8 cellular contexts compared by ENCODE assay signal in the genomic region with DNA sequence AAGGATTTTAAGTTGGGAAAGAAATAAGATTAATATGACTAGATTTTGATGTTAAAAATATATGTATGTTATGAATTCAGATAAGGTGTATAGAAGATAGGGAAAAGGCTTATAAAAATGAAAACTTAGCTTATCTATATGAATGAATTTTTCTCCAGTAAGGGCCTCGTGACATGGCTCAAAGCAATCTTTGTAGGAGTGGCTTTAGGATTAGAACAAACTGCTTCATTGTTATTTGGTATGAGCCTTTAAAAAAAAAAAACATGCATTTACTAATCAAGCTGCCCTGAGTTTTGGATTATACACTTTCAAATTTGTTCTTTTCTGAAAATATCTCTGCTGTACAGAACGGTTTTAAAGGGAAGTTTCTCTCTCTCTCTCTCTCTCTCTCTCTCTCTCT.
"Had no signal": no experiment of that assay in that cellular context is flagged by ENCODE, and none has a peak within 500 bp of the region (broad histone marks: within the 10 kb centered on the region; RNA-seq: fewer than 3 reads in every experiment).

No MANE protein-coding gene starts in this region.

- H3K4me3 ChIP-seq: GM23248, HAP-1 had no signal

- DNase-seq: GM23248, GOT3, H7, HFFc6, KBM-7 had no signal

- ATAC-seq: HCT116, HepG2 had no signal
